ENCODE assay signal across 1 cellular context in the genomic region with DNA sequence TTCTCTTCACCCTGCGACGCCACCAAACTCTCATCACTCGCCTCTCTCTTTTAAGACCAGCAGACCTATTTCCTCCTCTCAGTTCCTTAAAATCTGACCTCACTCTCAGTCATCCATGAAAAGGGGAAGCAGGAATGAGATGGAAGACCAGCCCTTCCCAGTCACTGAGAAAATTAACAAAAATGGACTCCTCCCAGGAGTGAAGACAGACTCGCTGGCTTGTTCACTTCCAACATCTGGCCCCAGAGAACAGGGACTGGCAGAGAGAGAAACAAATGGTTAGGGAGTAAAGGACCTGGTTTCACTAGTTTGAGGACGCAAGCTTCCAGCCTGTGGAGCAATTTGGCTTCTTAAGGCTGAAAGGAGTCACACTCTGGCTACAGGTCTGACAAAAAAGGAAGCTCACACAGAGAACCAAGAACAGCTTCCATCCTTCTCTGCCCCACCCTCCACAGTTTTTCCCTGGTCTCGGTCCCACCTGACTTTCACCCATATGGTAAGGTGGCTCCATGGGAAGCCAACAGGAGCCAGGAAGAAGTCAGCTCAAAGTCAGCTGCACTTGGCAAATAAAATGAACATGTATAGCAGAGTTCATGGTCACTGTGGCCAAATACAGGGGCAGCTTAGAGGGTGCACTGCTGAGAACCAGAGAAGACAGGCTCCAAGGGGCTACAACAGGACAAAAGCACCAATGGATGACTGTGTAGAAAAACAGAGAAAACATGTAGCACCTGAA.
A peak's percentile ranks its signal among the peaks of the same experiment; 100 is the strongest.
TF ChIP-seq lines count a peak whose summit lies in the region.

No MANE protein-coding gene starts in this region.

TF ChIP-seq in K562, 482 proteins besides CTCF, POLR2A, EP300 and RAD21:
- TF ChIP-seq SPI1 (IDR thresholded peaks at IDR 0.05; ENCODE audit: borderline replicate concordance, low read depth, low read length) (peak; percentile 26; the same call in 1 of the 2 replicates), CREB1 (IDR thresholded peaks at IDR 0.05) (no peak), CREB1 (CRISPR knock-in tag; IDR thresholded peaks at IDR 0.05) (no peak)
